Comparison of ENCODE assay signal across 10 cellular contexts in genomic region chr20:31515072-31515774, GRCh38. TPM values are rescaled to one million over a fixed set of nuclear protein-coding genes. Genes with fewer than 3 reads are reported as not detected.
DNase-seq lines count a peak whose midpoint lies in the region; ATAC-seq and TF ChIP-seq lines count a peak whose summit lies in the region.
"Had no signal": no experiment of that assay in that cellular context is flagged by ENCODE, and none has a peak within 500 bp of the region (broad histone marks: within the 10 kb centered on the region; RNA-seq: fewer than 3 reads in every experiment).

No MANE protein-coding gene starts in this region.

- H3K27me3 Mint-ChIP-seq in endodermal cell (ENCODE audit: insufficient read depth): peaks cover 2% of the 10 kb centered on the region
- H3K27me3 Mint-ChIP-seq in effector memory CD8-positive, alpha-beta T cell: no peaks in the 10 kb centered on the region
- H3K27me3 Mint-ChIP-seq: activated naive CD4-positive, alpha-beta T cell treated with anti-CD3 and anti-CD28 coated beads, Interleukin-2, amount 50 U/mL, for 24 hours had no signal

- H3K4me1 ChIP-seq in endodermal cell (ENCODE audit: control insufficient read depth, insufficient read depth, low read length): peaks cover 6% of the 10 kb centered on the region
- peaks cover 57 to 62% of the 10 kb centered on the region in 2 experiments for H3K4me1 ChIP-seq in neutrophil (ENCODE audit: control insufficient read depth in 1 of 2, insufficient read depth in 1 of 2, low read depth in 1 of 2, low read length in 1 of 2)

- peak overlapping the region; percentile 92 for H3K9ac ChIP-seq in endodermal cell (ENCODE audit: extremely low read depth, low read length, poor library complexity, severe bottlenecking)

- peak overlapping the region; percentile 95 for H3K4me3 ChIP-seq in Jurkat, Clone E6-1 (ENCODE audit: low read length)
- peak overlapping the region; percentile 89 for H3K4me3 ChIP-seq in endodermal cell (ENCODE audit: low read length)
- peak overlapping the region; percentile 81 to 96 for H3K4me3 ChIP-seq in neutrophil (ENCODE audit: low read depth in 1 of 2, low read length in 1 of 2)

- H3K27me3 ChIP-seq in endodermal cell (ENCODE audit: control insufficient read depth, insufficient read depth, low read length, poor library complexity, severe bottlenecking) (no peaks in the 10 kb centered on the region), neutrophil (no peaks in the 10 kb centered on the region)

- H3K9me3 Mint-ChIP-seq in endodermal cell: no peaks in the 10 kb centered on the region
- no peaks in the 10 kb centered on the region for H3K9me3 Mint-ChIP-seq in effector memory CD8-positive, alpha-beta T cell
- H3K9me3 Mint-ChIP-seq: activated naive CD4-positive, alpha-beta T cell treated with anti-CD3 and anti-CD28 coated beads, Interleukin-2, amount 50 U/mL, for 24 hours had no signal

- H3K36me3 ChIP-seq in endodermal cell (ENCODE audit: control insufficient read depth, insufficient read depth, low read length) (peaks cover 29% of the 10 kb centered on the region), neutrophil (no peaks in the 10 kb centered on the region)

- H3K27ac ChIP-seq in C4-2B (peak overlapping the region; percentile 94), endodermal cell (ENCODE audit: low read depth, low read length) (no peak overlapping the region), neutrophil (peak overlapping the region; percentile 94)

- H3K36me3 Mint-ChIP-seq in endodermal cell (ENCODE audit: low read depth): peaks cover 15% of the 10 kb centered on the region
- H3K36me3 Mint-ChIP-seq in effector memory CD8-positive, alpha-beta T cell (ENCODE audit: insufficient read depth): peaks cover 13% of the 10 kb centered on the region

- H3K4me1 Mint-ChIP-seq in endodermal cell: peaks cover 2% of the 10 kb centered on the region
- peaks cover 10 to 12% of the 10 kb centered on the region in 2 donors for H3K4me1 Mint-ChIP-seq in effector memory CD8-positive, alpha-beta T cell (ENCODE audit: low read depth in 2 of 2)

- H3K9me3 ChIP-seq in endodermal cell (ENCODE audit: control insufficient read depth, low read length) (no peaks in the 10 kb centered on the region), neutrophil (no peaks in the 10 kb centered on the region)

- TF ChIP-seq CTCF in C4-2B (conservative IDR thresholded peaks at IDR 0.05) (no peak), endodermal cell (conservative IDR thresholded peaks at IDR 0.05) (no peak), neutrophil (IDR thresholded peaks at IDR 0.05) (no peak)

- no peak overlapping the region for H3K4me3 Mint-ChIP-seq in endodermal cell
- no peak overlapping the region for H3K4me3 Mint-ChIP-seq in effector memory CD8-positive, alpha-beta T cell
- H3K4me3 Mint-ChIP-seq: activated naive CD4-positive, alpha-beta T cell treated with anti-CD3 and anti-CD28 coated beads, Interleukin-2, amount 50 U/mL, for 24 hours had no signal

- H3K27ac Mint-ChIP-seq in endodermal cell: no peak overlapping the region
- H3K27ac Mint-ChIP-seq in effector memory CD8-positive, alpha-beta T cell: no peak overlapping the region
- H3K27ac Mint-ChIP-seq: activated naive CD4-positive, alpha-beta T cell treated with anti-CD3 and anti-CD28 coated beads, Interleukin-2, amount 50 U/mL, for 24 hours had no signal

- no peak for ATAC-seq in effector memory CD8-positive, alpha-beta T cell (replicated peaks)

- DNase-seq in Jurkat, Clone E6-1 (ENCODE audit: low read depth, low spot score): no peak
- DNase-seq in endodermal cell (no peak), SW 1271 (lab: John Stamatoyannopoulos, UW) (no peak), NCI-H1048 (lab: John Stamatoyannopoulos, UW) (no peak)
- DNase-seq in effector memory CD8-positive, alpha-beta T cell: no peak
- DNase-seq in stimulated activated naive CD4-positive, alpha-beta T cell treated with Interleukin-2 at 50 U/mL for 16 hours (lab: John Stamatoyannopoulos, UW): no peak

- 33 to 38% methylated on average over 1 to 4 of the region's 4 CpGs for WGBS in endodermal cell (ENCODE audit: insufficient coverage in 1 of 2, insufficient read length in 1 of 2), 2 experiments

RNA-seq across cellular contexts. Expression of gene HM13, which starts 1.0 kb away (rescaled TPM):
- polyA plus RNA-seq in Jurkat, Clone E6-1 (2012; ENCODE audit: insufficient read depth, insufficient read length): 140 TPM
- total RNA-seq in endodermal cell: 100 to 1,000 TPM; 120 to 206 TPM
- polyA plus RNA-seq in endodermal cell (2013, experiment 1 of 2): 85.1 TPM
- polyA plus RNA-seq in endodermal cell (2013, experiment 2 of 2): 81.4 TPM

RNA-seq across cellular contexts. Expression of gene REM1, which starts 40.1 kb away (rescaled TPM):
- not detected for polyA plus RNA-seq in Jurkat, Clone E6-1 (2012; ENCODE audit: insufficient read depth, insufficient read length)
- not detected for total RNA-seq in endodermal cell
- polyA plus RNA-seq in endodermal cell (2013, experiment 1 of 2): not detected
- polyA plus RNA-seq in endodermal cell (2013, experiment 2 of 2): not detected

RNA-seq across cellular contexts. Expression of gene DEFB124, which starts 40.3 kb away (rescaled TPM):
- not detected for polyA plus RNA-seq in Jurkat, Clone E6-1 (2012; ENCODE audit: insufficient read depth, insufficient read length)
- total RNA-seq in endodermal cell: not detected
- polyA plus RNA-seq in endodermal cell (2013, experiment 1 of 2): not detected
- polyA plus RNA-seq in endodermal cell (2013, experiment 2 of 2): not detected
- total RNA-seq: RPMI7951 had no signal
